8 cellular contexts compared by ENCODE assay signal in the genomic region with DNA sequence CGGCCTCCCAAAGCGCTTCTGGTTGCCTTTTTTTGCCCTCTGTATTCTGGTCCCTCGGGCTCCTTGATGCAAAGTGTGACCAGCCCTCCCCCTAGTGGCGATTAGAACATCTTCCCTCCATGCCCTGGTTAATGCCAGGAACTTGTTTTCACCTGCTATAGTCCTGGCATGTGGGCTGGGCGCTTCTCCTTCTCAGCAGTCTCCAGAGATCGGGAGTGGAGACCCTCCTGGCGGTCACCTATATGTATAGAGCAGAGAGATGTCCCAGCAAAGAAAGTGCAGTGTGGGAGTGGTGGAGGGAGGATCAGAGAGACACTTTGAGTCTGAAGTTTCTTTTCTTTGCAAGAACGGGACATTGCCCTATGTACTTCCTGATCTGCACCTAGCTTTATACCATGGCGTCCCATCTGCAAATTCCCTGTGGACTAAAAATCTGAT.
DNase-seq lines count a peak whose midpoint lies in the region; ATAC-seq, FAIRE-seq and TF ChIP-seq lines count a peak whose summit lies in the region.

No MANE protein-coding gene starts in this region.

- intact Hi-C loops in CD4-positive, alpha-beta memory T cell (cut with micrococcal nuclease): loop anchor here (1.0 to 5.0 kb wide), 4 partner anchors 171 to 544 kb away; no protein-coding TSS in a partner anchor
- intact Hi-C loops in activated CD4-positive, alpha-beta T cell treated with anti-CD3 and anti-CD28 coated beads, Interleukin-2, amount 10 ng/mL, durations not matched to agents 24 days and 14 days (cut with micrococcal nuclease): loop anchor here (1.0 to 5.0 kb wide), 4 partner anchors 171 to 544 kb away; no protein-coding TSS in a partner anchor
- intact Hi-C loops in stomach (cut with DNase I; ENCODE audit: low total_unique reads): loop anchor here (5.0 kb wide), 1 partner anchor 391 kb away; no protein-coding TSS in a partner anchor

- WGBS in endodermal cell (ENCODE audit: insufficient coverage in 1 of 2, insufficient read length in 1 of 2), 2 experiments: 22 to 28% methylated on average over 5 to 9 of the region's 9 CpGs
- 4 to 10% (median 6%) methylated on average over 9 of the region's 9 CpGs for WGBS in stomach, 5 donors

- peak overlapping the region in 2 of 8 donors; percentile 27 to 32 for H3K4me3 Mint-ChIP-seq in CD4-positive, alpha-beta memory T cell
- no peak overlapping the region for H3K4me3 Mint-ChIP-seq in activated CD4-positive, alpha-beta T cell treated with anti-CD3 and anti-CD28 coated beads, Interleukin-2, amount 10 ng/mL, durations not matched to agents 24 days and 14 days
- H3K4me3 Mint-ChIP-seq in endodermal cell: no peak overlapping the region

- no peak overlapping the region for H3K27ac Mint-ChIP-seq in CD4-positive, alpha-beta memory T cell
- H3K27ac Mint-ChIP-seq in activated CD4-positive, alpha-beta T cell treated with anti-CD3 and anti-CD28 coated beads, Interleukin-2, amount 10 ng/mL, durations not matched to agents 24 days and 14 days: no peak overlapping the region
- no peak overlapping the region for H3K27ac Mint-ChIP-seq in endodermal cell

- no peak overlapping the region for H3K9ac ChIP-seq in endodermal cell (ENCODE audit: extremely low read depth, low read length, poor library complexity, severe bottlenecking)

- no peaks in the 10 kb centered on the region for H3K4me1 ChIP-seq in CD4-positive, alpha-beta memory T cell (ENCODE audit: insufficient read depth, low read length)
- H3K4me1 ChIP-seq in endodermal cell (ENCODE audit: control insufficient read depth, insufficient read depth, low read length): no peaks in the 10 kb centered on the region
- H3K4me1 ChIP-seq in stomach: peaks cover 0 to 8% (median 2%) of the 10 kb centered on the region in 4 donors

- H3K27ac ChIP-seq in CD4-positive, alpha-beta memory T cell (ENCODE audit: low read depth, low read length): no peak overlapping the region
- H3K27ac ChIP-seq in endodermal cell (ENCODE audit: low read depth, low read length) (no peak overlapping the region), stomach (no peak overlapping the region)

- CTCF ChIA-PET in CD4-positive, alpha-beta memory T cell (lab: Charles Lee; ENCODE audit: partially characterized antibody): interaction anchor here (3.0 kb wide), 1 partner anchor 388 kb away, joined by 22 read pairs; no protein-coding TSS in a partner anchor

- H3K27me3 ChIP-seq in CD4-positive, alpha-beta memory T cell (ENCODE audit: insufficient read depth, low read length): no peaks in the 10 kb centered on the region
- H3K27me3 ChIP-seq in endodermal cell (ENCODE audit: control insufficient read depth, insufficient read depth, low read length, poor library complexity, severe bottlenecking) (peaks cover 54% of the 10 kb centered on the region), stomach (peaks cover 0 to 8% (median 0%) of the 10 kb centered on the region in 3 donors)

- POLR2A ChIA-PET in CD4-positive, alpha-beta memory T cell (lab: Charles Lee; ENCODE audit: partially characterized antibody): no interaction called here

- no peaks in the 10 kb centered on the region for H3K36me3 ChIP-seq in CD4-positive, alpha-beta memory T cell (ENCODE audit: insufficient read depth, low read length)
- H3K36me3 ChIP-seq in endodermal cell (ENCODE audit: control insufficient read depth, insufficient read depth, low read length) (no peaks in the 10 kb centered on the region), stomach (no peaks in the 10 kb centered on the region)

- no peaks in the 10 kb centered on the region for H3K9me3 ChIP-seq in CD4-positive, alpha-beta memory T cell (ENCODE audit: control insufficient read depth in 1 of 2, low read length in 2 of 2)
- peaks cover 9% of the 10 kb centered on the region for H3K9me3 ChIP-seq in endodermal cell (ENCODE audit: control insufficient read depth, low read length)
- H3K9me3 ChIP-seq in stomach: no peaks in the 10 kb centered on the region

- no peak for TF ChIP-seq POLR2A in stomach (IDR thresholded peaks at IDR 0.05)

- TF ChIP-seq CTCF in endodermal cell (conservative IDR thresholded peaks at IDR 0.05) (peak; percentile 88), stomach (IDR thresholded peaks at IDR 0.05) (peak in 5 of 7 experiments; percentile 50 to 67 (median 58))

- no peaks in the 10 kb centered on the region for H3K9me3 Mint-ChIP-seq in CD4-positive, alpha-beta memory T cell
- no peaks in the 10 kb centered on the region for H3K9me3 Mint-ChIP-seq in activated CD4-positive, alpha-beta T cell treated with anti-CD3 and anti-CD28 coated beads, Interleukin-2, amount 10 ng/mL, durations not matched to agents 24 days and 14 days
- H3K9me3 Mint-ChIP-seq in endodermal cell: peaks cover 14% of the 10 kb centered on the region

- peak; percentile 86 for ATAC-seq in HG03139 (IDR thresholded peaks at IDR 0.05; ENCODE audit: unreplicated experiment)

- peak; percentile 90 for FAIRE-seq in GM19239 (lab: Jason Lieb, UNC)

- no peak for TF ChIP-seq EP300 in stomach (IDR thresholded peaks at IDR 0.05)

- DNase-seq in CD4-positive, alpha-beta memory T cell: peak; percentile 42 to 49 (median 44)
- DNase-seq in GM19239 (ENCODE audit: insufficient read length, low spot score): peak; percentile 31
- peak; percentile 16 for DNase-seq in NCI-H2196 treated with DMSO at 0.1 percent for 48 hours (lab: John Stamatoyannopoulos, UW; ENCODE audit: unreplicated experiment)
- DNase-seq in activated CD4-positive, alpha-beta T cell treated with anti-CD3 and anti-CD28 coated beads, Interleukin-2, amount 10 ng/mL, durations not matched to agents 24 days and 14 days: peak; percentile 85
- DNase-seq in endodermal cell: peak; percentile 91
- DNase-seq in mucosa of gallbladder (ENCODE audit: low spot score): peak; percentile 42
- DNase-seq in stomach: peak; percentile 55

- H3K4me3 ChIP-seq in CD4-positive, alpha-beta memory T cell (ENCODE audit: low read length in 2 of 2): no peak overlapping the region
- H3K4me3 ChIP-seq in endodermal cell (ENCODE audit: low read length) (no peak overlapping the region), stomach (no peak overlapping the region)

- peaks cover 15 to 17% of the 10 kb centered on the region in 2 donors for H3K27me3 Mint-ChIP-seq in CD4-positive, alpha-beta memory T cell
- peaks cover 18% of the 10 kb centered on the region for H3K27me3 Mint-ChIP-seq in activated CD4-positive, alpha-beta T cell treated with anti-CD3 and anti-CD28 coated beads, Interleukin-2, amount 10 ng/mL, durations not matched to agents 24 days and 14 days
- H3K27me3 Mint-ChIP-seq in endodermal cell (ENCODE audit: insufficient read depth): peaks cover 43% of the 10 kb centered on the region

- no peaks in the 10 kb centered on the region for H3K36me3 Mint-ChIP-seq in CD4-positive, alpha-beta memory T cell
- no peaks in the 10 kb centered on the region for H3K36me3 Mint-ChIP-seq in activated CD4-positive, alpha-beta T cell treated with anti-CD3 and anti-CD28 coated beads, Interleukin-2, amount 10 ng/mL, durations not matched to agents 24 days and 14 days (ENCODE audit: low read depth)
- H3K36me3 Mint-ChIP-seq in endodermal cell (ENCODE audit: low read depth): no peaks in the 10 kb centered on the region

- H3K4me1 Mint-ChIP-seq in CD4-positive, alpha-beta memory T cell: peaks cover 0 to 2% (median 0%) of the 10 kb centered on the region in 4 donors
- peaks cover 2% of the 10 kb centered on the region for H3K4me1 Mint-ChIP-seq in activated CD4-positive, alpha-beta T cell treated with anti-CD3 and anti-CD28 coated beads, Interleukin-2, amount 10 ng/mL, durations not matched to agents 24 days and 14 days
- H3K4me1 Mint-ChIP-seq in endodermal cell: no peaks in the 10 kb centered on the region

Comparison
In these comparisons a context has a peak if more than half of its experiments do, and no peak if none do; other contexts are left out.
1. DNase-seq: peak in every context shown above with its lines; median percentile 91 in endodermal cell; 85 in activated CD4-positive, alpha-beta T cell treated with anti-CD3 and anti-CD28 coated beads, Interleukin-2, amount 10 ng/mL, durations not matched to agents 24 days and 14 days; 55 in stomach; 44 in CD4-positive, alpha-beta memory T cell; 42 in mucosa of gallbladder; 31 in GM19239; 16 in NCI-H2196 treated with DMSO at 0.1 percent for 48 hours.